Comparison of ENCODE assay signal across 1 cellular context in the genomic region with DNA sequence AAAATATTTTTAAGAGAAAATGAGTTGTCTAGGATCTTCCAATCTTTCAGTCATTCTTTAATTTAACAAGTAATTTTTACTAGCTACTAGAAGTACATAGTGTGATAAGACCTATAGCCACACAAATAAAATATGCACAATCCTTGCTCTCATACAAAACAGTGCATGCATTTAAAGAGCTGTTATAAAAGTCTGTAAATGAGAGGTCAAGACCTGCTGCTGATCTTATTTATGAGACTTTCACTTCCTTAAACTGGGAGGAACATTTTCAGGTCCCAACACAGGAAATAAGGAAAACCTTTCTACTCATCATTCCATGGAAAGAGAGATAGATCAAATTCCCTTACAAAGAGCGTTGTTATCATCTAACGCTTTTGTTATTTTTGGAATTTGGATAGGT.
TF ChIP-seq lines count a peak whose summit lies in the region.

No MANE protein-coding gene starts in this region.

TF ChIP-seq in GM12878, 131 proteins besides CTCF, POLR2A, EP300 and RAD21 (continued from another document):
- no peak for TF ChIP-seq ASH2L (IDR thresholded peaks at IDR 0.05; ENCODE audit: borderline replicate concordance, low read depth)
- TF ChIP-seq SPI1 (IDR thresholded peaks at IDR 0.05; ENCODE audit: borderline replicate concordance, insufficient read depth, low read depth, low read length) = peak; percentile 57; the same call in 1 of the 2 replicates
